8 cellular contexts compared by ENCODE assay signal in genomic region chr12:113149361-113150150, GRCh38. TPM values are rescaled to one million over a fixed set of nuclear protein-coding genes. Genes with fewer than 3 reads are reported as not detected.
DNase-seq lines count a peak whose midpoint lies in the region; ATAC-seq and TF ChIP-seq lines count a peak whose summit lies in the region.

CFAP73 (plus strand) TSS chr12:113149724; CDS start chr12:113149858, 134 bp downstream.

- H2BK5ac ChIP-seq in neuronal stem cell (ENCODE audit: low read length) = no peak within 1 kb of the TSS

- ATAC-seq in SK-N-SH treated with all-trans-retinoic acid at 6 μM for 48 hours (peak; percentile 86), GM21576 (IDR thresholded peaks at IDR 0.05; ENCODE audit: unreplicated experiment) (no peak)

- no peak within 1 kb of the TSS for H3K23ac ChIP-seq in neuronal stem cell (ENCODE audit: low read depth, low read length, poor library complexity)

- peak within 1 kb of the TSS; percentile 19 for H2BK15ac ChIP-seq in neuronal stem cell (ENCODE audit: low read length)

- H3K9me3 ChIP-seq in neuronal stem cell (replicated peaks in 1 of 2; ENCODE audit: control insufficient read depth in 2 of 2, insufficient read depth in 1 of 2, low read depth in 1 of 2, low read length in 2 of 2) = no peaks in the 10 kb centered on the region

- no peak within 1 kb of the TSS for H3K14ac ChIP-seq in neuronal stem cell (ENCODE audit: low read length)

- peak within 1 kb of the TSS; percentile 77 for H3K18ac ChIP-seq in neuronal stem cell (ENCODE audit: low read length)

- no peak within 1 kb of the TSS for H3K4ac ChIP-seq in neuronal stem cell (ENCODE audit: low read length)

- H3K4me1 ChIP-seq in neuronal stem cell (ENCODE audit: control insufficient read depth in 2 of 2, insufficient read depth in 1 of 2, low read depth in 1 of 2, low read length in 2 of 2) = peaks cover 17 to 20% of the 10 kb centered on the region in 2 donors

- H2BK12ac ChIP-seq in neuronal stem cell (ENCODE audit: low read length) = peak within 1 kb of the TSS; percentile 86

- no peaks in the 10 kb centered on the region for H3K36me3 ChIP-seq in neuronal stem cell (replicated peaks in 1 of 2; ENCODE audit: control insufficient read depth in 2 of 2, insufficient read depth in 2 of 2, low read length in 2 of 2)

- WGBS in neuronal stem cell (ENCODE audit: extremely low coverage in 2 of 2, insufficient read length in 2 of 2, insufficient replicate concordance in 1 of 2), 2 donors = no CpG with 5 or more reads among the region's 22 CpGs

- H3K4me2 ChIP-seq in neuronal stem cell (ENCODE audit: insufficient read depth, low read length, poor library complexity, severe bottlenecking) = peak within 1 kb of the TSS; percentile 22

- TF ChIP-seq CTCF in fibroblast of the aortic adventitia (IDR thresholded peaks at IDR 0.05; ENCODE audit: insufficient read depth, low read length) = no peak

- peak within 1 kb of the TSS; percentile 57 for H2AFZ ChIP-seq in neuronal stem cell (ENCODE audit: low read length)

- no peaks in the 10 kb centered on the region for H3K79me1 ChIP-seq in neuronal stem cell (ENCODE audit: low read depth, low read length)

- H4K8ac ChIP-seq in neuronal stem cell (ENCODE audit: low read depth, low read length) = no peak within 1 kb of the TSS

- H3K4me3 ChIP-seq in fibroblast of the aortic adventitia (ENCODE audit: low read depth, low read length) (no peak within 1 kb of the TSS), neuronal stem cell (ENCODE audit: low read length in 2 of 2) (peak within 1 kb of the TSS in 1 of 2 donors; percentile 9)

- no peak within 1 kb of the TSS for H4K91ac ChIP-seq in neuronal stem cell (ENCODE audit: low read depth, low read length, poor library complexity)

- peak within 1 kb of the TSS; percentile 50 for H2AK5ac ChIP-seq in neuronal stem cell (ENCODE audit: low read depth, low read length)

- no peak within 1 kb of the TSS for H3K9ac ChIP-seq in neuronal stem cell (ENCODE audit: low read depth, low read length, poor library complexity)

- DNase-seq in COR-L47 (lab: John Stamatoyannopoulos, UW) (peak; percentile 78), LHCN-M2 (ENCODE audit: low read depth) (peak; percentile 81), fibroblast of the aortic adventitia (ENCODE audit: low read depth) (peak; percentile 73), neuronal stem cell (ENCODE audit: low spot score) (peak; percentile 87), RKO (ENCODE audit: low spot score) (no peak), NOMO-1 treated with dmso at 0.1 percent for 144 hours (lab: John Stamatoyannopoulos, UW; ENCODE audit: unreplicated experiment) (no peak)

- H3K27ac ChIP-seq in neuronal stem cell (replicated peaks; ENCODE audit: low read length) = peak within 1 kb of the TSS; percentile 55

- peak within 1 kb of the TSS; percentile 96 for H2BK120ac ChIP-seq in neuronal stem cell (ENCODE audit: low read depth, low read length)

- H3K27me3 ChIP-seq in neuronal stem cell (ENCODE audit: control insufficient read depth in 3 of 3, insufficient read depth in 3 of 3, low read depth in 1 of 3, low read length in 3 of 3) = peaks cover 5 to 36% (median 21%) of the 10 kb centered on the region in 3 experiments

TF ChIP-seq in SK-N-SH treated with all-trans-retinoic acid at 6 μM for 48 hours, 23 proteins besides CTCF, POLR2A, EP300 and RAD21:
- TF ChIP-seq ZNF565 (CRISPR knock-in tag; conservative IDR thresholded peaks at IDR 0.05; ENCODE audit: low read depth) (no peak), PPARA (CRISPR knock-in tag; IDR thresholded peaks at IDR 0.05; ENCODE audit: borderline replicate concordance) (no peak), PATZ1 (CRISPR knock-in tag; IDR thresholded peaks at IDR 0.05; ENCODE audit: borderline replicate concordance) (no peak), ZFP30 (CRISPR knock-in tag; IDR thresholded peaks at IDR 0.05) (no peak), TSHZ2 (CRISPR knock-in tag; IDR thresholded peaks at IDR 0.05) (no peak), ESRRG (CRISPR knock-in tag; IDR thresholded peaks at IDR 0.05) (no peak), ISL1 (CRISPR knock-in tag; IDR thresholded peaks at IDR 0.05) (no peak), OSR1 (CRISPR knock-in tag; IDR thresholded peaks at IDR 0.05) (no peak), ZFP3 (CRISPR knock-in tag; IDR thresholded peaks at IDR 0.05) (no peak), ZNF8 (CRISPR knock-in tag; IDR thresholded peaks at IDR 0.05) (no peak), POU6F1 (CRISPR knock-in tag; IDR thresholded peaks at IDR 0.05; ENCODE audit: borderline replicate concordance, low read depth) (no peak), SNAI2 (CRISPR knock-in tag; IDR thresholded peaks at IDR 0.05) (no peak), RARB (CRISPR knock-in tag; IDR thresholded peaks at IDR 0.05) (no peak)

RNA-seq across cellular contexts. Expression of gene CFAP73, which starts in this region (rescaled TPM):
- total RNA-seq in LHCN-M2 (2014; rRNA removed) (not detected in 2 replicates), fibroblast of the aortic adventitia (ENCODE audit: low replicate concordance) (not detected in 2 replicates)
- 0.05 TPM for polyA plus RNA-seq in LHCN-M2 (2012)
- polyA plus RNA-seq in neuronal stem cell (2013, experiment 1 of 2) = 0.22 TPM
- 0.19 TPM for polyA plus RNA-seq in neuronal stem cell (2013, experiment 2 of 2)

Comparison
In these comparisons a context has a peak if more than half of its experiments do, and no peak if none do; other contexts are left out.
1. Peak in DNase-seq in LHCN-M2; RNA of the gene not detected or under 1 TPM.
2. Peak in DNase-seq in fibroblast of the aortic adventitia; RNA of the gene not detected or under 1 TPM.
3. DNase-seq: peak in COR-L47 (single experiment) and neuronal stem cell (single experiment); none in RKO (single experiment) and NOMO-1 treated with dmso at 0.1 percent for 144 hours (single experiment).